ENCODE assay signal across 8 cellular contexts in genomic region chr3:197627772-197628523, GRCh38.
DNase-seq lines count a peak whose midpoint lies in the region; ATAC-seq and TF ChIP-seq lines count a peak whose summit lies in the region.
"Not testable (repeated sequence)": the region's sequence is repeated elsewhere in the genome, so short reads cannot be mapped to it uniquely, and the experiment has no call there.

No MANE protein-coding gene starts in this region.

- not testable (repeated sequence) for H3K9me3 ChIP-seq in CD8-positive, alpha-beta T cell (ENCODE audit: low read length); T-helper 17 cell (ENCODE audit: control insufficient read depth, low read length, poor library complexity, severe bottlenecking)

- H3K27ac Mint-ChIP-seq in CD8-positive, alpha-beta T cell, result peak overlapping the region; percentile 80
- H3K27ac Mint-ChIP-seq in T-helper 17 cell, result peak overlapping the region; percentile 67
- peak overlapping the region; percentile 50 to 64 for H3K27ac Mint-ChIP-seq in natural killer cell treated with Interleukin-12 subunit alpha and Interleukin-12 subunit beta and Interleukin-15 and Interleukin-18, amount 100 ng/mL, for 72 hours

- H3K27ac ChIP-seq in CD8-positive, alpha-beta T cell (ENCODE audit: low read depth, low read length), result peak overlapping the region; percentile 47

- ATAC-seq in CD8-positive, alpha-beta T cell, result peak; percentile 85
- ATAC-seq in GM19468 (IDR thresholded peaks at IDR 0.05; ENCODE audit: extremely low read depth, unreplicated experiment) (peak; percentile 88), HG03432 (IDR thresholded peaks at IDR 0.05; ENCODE audit: unreplicated experiment) (peak; percentile 84), T-helper 17 cell (peak; percentile 87)
- ATAC-seq in natural killer cell treated with Interleukin-12 subunit alpha and Interleukin-12 subunit beta and Interleukin-15 and Interleukin-18, amount 100 ng/mL, for 72 hours, result peak; percentile 92 to 94

- H3K4me3 ChIP-seq in CD8-positive, alpha-beta T cell (ENCODE audit: low read depth, low read length), result peak overlapping the region; percentile 50

- intact Hi-C loops in CD8-positive, alpha-beta T cell (cut with DNase I, micrococcal nuclease), result loop anchor here in 1 of 2 experiments (2.0 kb wide), 1 partner anchor 15 kb away; no protein-coding TSS in a partner anchor

- POLR2A ChIA-PET in CD8-positive, alpha-beta T cell (lab: Charles Lee), result not testable (repeated sequence)

- not testable (repeated sequence) for H3K27me3 ChIP-seq in CD8-positive, alpha-beta T cell (ENCODE audit: insufficient read depth, low read length)

- H3K36me3 Mint-ChIP-seq in CD8-positive, alpha-beta T cell; T-helper 17 cell (ENCODE audit: low read depth); natural killer cell treated with Interleukin-12 subunit alpha and Interleukin-12 subunit beta and Interleukin-15 and Interleukin-18, amount 100 ng/mL, for 72 hours: not testable (repeated sequence)

- H3K27me3 Mint-ChIP-seq in CD8-positive, alpha-beta T cell (ENCODE audit: low read depth); T-helper 17 cell; natural killer cell treated with Interleukin-12 subunit alpha and Interleukin-12 subunit beta and Interleukin-15 and Interleukin-18, amount 100 ng/mL, for 72 hours: not testable (repeated sequence)

- DNase-seq in CD8-positive, alpha-beta T cell, result peak; percentile 68 to 92 (median 86)
- DNase-seq in T-helper 17 cell (peak; percentile 82 to 89 (median 87)), amniotic epithelial cell (ENCODE audit: low read depth) (peak; percentile 33), glomerular visceral epithelial cell (ENCODE audit: extremely low spot score) (peak; percentile 81)
- DNase-seq in natural killer cell treated with Interleukin-12 subunit alpha and Interleukin-12 subunit beta and Interleukin-15 and Interleukin-18, amount 100 ng/mL, for 72 hours (ENCODE audit: low spot score), result peak; percentile 93
- DNase-seq in stimulated activated CD8-positive, alpha-beta memory T cell treated with anti-CD3 and anti-CD28 coated beads, Interleukin-2, amount 100 ng/mL, for 1 hour (ENCODE audit: low read depth in 2 of 2), result peak; percentile 77 to 84

- H3K9me3 Mint-ChIP-seq in CD8-positive, alpha-beta T cell; natural killer cell treated with Interleukin-12 subunit alpha and Interleukin-12 subunit beta and Interleukin-15 and Interleukin-18, amount 100 ng/mL, for 72 hours: not testable (repeated sequence)

- CTCF ChIA-PET in CD8-positive, alpha-beta T cell (lab: Charles Lee), result not testable (repeated sequence)

- peak overlapping the region; percentile 83 for H3K4me3 Mint-ChIP-seq in CD8-positive, alpha-beta T cell
- peak overlapping the region; percentile 81 for H3K4me3 Mint-ChIP-seq in T-helper 17 cell
- peak overlapping the region; percentile 45 for H3K4me3 Mint-ChIP-seq in natural killer cell treated with Interleukin-12 subunit alpha and Interleukin-12 subunit beta and Interleukin-15 and Interleukin-18, amount 100 ng/mL, for 72 hours

- H3K36me3 ChIP-seq in CD8-positive, alpha-beta T cell (ENCODE audit: insufficient read depth, low read length), result not testable (repeated sequence)

- TF ChIP-seq CTCF in CD8-positive, alpha-beta T cell (IDR thresholded peaks at IDR 0.05), result not testable (repeated sequence)

- not testable (repeated sequence) for H3K4me1 ChIP-seq in CD8-positive, alpha-beta T cell (ENCODE audit: insufficient read depth, low read length)

- not testable (repeated sequence) for H3K4me1 Mint-ChIP-seq in CD8-positive, alpha-beta T cell (ENCODE audit: low read depth); T-helper 17 cell; natural killer cell treated with Interleukin-12 subunit alpha and Interleukin-12 subunit beta and Interleukin-15 and Interleukin-18, amount 100 ng/mL, for 72 hours (ENCODE audit: low read depth in 2 of 2)

Comparison
In these comparisons a context has a peak if more than half of its experiments do, and no peak if none do; other contexts are left out.
1. Peak in every context shown above with its lines: DNase-seq, ATAC-seq, H3K4me3 ChIP-seq and H3K27ac ChIP-seq.
2. DNase-seq: peak in every context shown above with its lines; median percentile 93 in natural killer cell treated with Interleukin-12 subunit alpha and Interleukin-12 subunit beta and Interleukin-15 and Interleukin-18, amount 100 ng/mL, for 72 hours; 87 in T-helper 17 cell; 86 in CD8-positive, alpha-beta T cell; 81 in glomerular visceral epithelial cell; 80 in stimulated activated CD8-positive, alpha-beta memory T cell treated with anti-CD3 and anti-CD28 coated beads, Interleukin-2, amount 100 ng/mL, for 1 hour; 33 in amniotic epithelial cell.